Comparison of ENCODE assay signal across 8 cellular contexts in genomic region chr1:245091818-245092637, GRCh38.
DNase-seq lines count a peak whose midpoint lies in the region; ATAC-seq and TF ChIP-seq lines count a peak whose summit lies in the region.

No MANE protein-coding gene starts in this region.

- no peaks in the 10 kb centered on the region for H3K27me3 ChIP-seq in foreskin keratinocyte

- H3K4me1 ChIP-seq in foreskin keratinocyte: peaks cover 22% of the 10 kb centered on the region

- peak; percentile 4 for DNase-seq in NCI-H1092 treated with DMSO at 0.1 percent for 48 hours (lab: John Stamatoyannopoulos, UW)
- no peak for DNase-seq in NCI-H1092 (lab: John Stamatoyannopoulos, UW)
- peak; percentile 13 for DNase-seq in SHP77 treated with DMSO at 0.1 percent for 48 hours (lab: John Stamatoyannopoulos, UW)
- DNase-seq in foreskin keratinocyte: peak; percentile 91 to 96
- DNase-seq in smooth muscle cell of the brain vasculature (ENCODE audit: low read depth, low spot score): peak; percentile 92
- DNase-seq in caudate nucleus (lab: John Stamatoyannopoulos, UW): no peak

- peak overlapping the region; percentile 88 for H3K27ac ChIP-seq in foreskin keratinocyte
- H3K27ac ChIP-seq in caudate nucleus (ENCODE audit: low read depth, low read length): no peak overlapping the region

- TF ChIP-seq CTCF in foreskin keratinocyte (conservative IDR thresholded peaks at IDR 0.05): no peak

- peak; percentile 96 for ATAC-seq in foreskin keratinocyte
- ATAC-seq in HG02798 (IDR thresholded peaks at IDR 0.05; ENCODE audit: poor library complexity, unreplicated experiment): no peak
- no peak for ATAC-seq in GM21825 (IDR thresholded peaks at IDR 0.05; ENCODE audit: unreplicated experiment)

Comparison
In these comparisons a context has a peak if more than half of its experiments do, and no peak if none do; other contexts are left out.
1. DNase-seq: peak in NCI-H1092 treated with DMSO at 0.1 percent for 48 hours (single experiment), SHP77 treated with DMSO at 0.1 percent for 48 hours (single experiment), foreskin keratinocyte (2 of 2) and smooth muscle cell of the brain vasculature (single experiment); none in NCI-H1092 (single experiment) and caudate nucleus (0 of 61).